9 cellular contexts compared by ENCODE assay signal in the genomic region with DNA sequence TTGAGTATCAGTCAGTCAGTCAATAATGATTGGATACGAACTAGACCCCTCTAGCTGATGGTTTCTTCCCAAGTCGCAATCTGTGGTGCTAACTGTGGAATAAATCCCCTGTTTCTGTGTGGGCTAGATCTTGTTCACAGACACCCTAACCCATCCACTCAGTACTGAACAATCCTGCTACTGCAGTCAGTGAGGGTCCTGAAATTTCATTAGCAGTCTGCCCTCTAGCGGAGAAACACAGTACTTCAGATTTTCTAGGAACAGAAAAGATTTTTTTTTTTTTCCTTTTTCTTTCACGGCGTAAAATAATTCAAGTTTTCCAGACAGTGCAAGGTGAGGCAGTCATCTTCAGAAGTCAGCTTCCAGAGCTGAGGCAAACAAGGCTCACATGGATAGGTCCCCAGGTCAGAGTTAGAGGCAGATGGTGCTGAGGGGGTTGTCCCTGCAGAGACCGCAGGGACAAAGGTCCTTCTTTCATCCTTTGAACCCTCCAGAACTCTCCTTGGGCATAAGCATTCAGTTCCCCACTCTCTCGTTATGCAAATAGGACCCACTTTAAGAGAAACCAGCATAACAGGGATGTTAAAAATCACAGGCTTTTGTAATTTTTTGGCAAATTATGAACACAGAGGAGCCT.
A peak's percentile ranks its signal among the peaks of the same experiment; 100 is the strongest.
DNase-seq lines count a peak whose midpoint lies in the region; ATAC-seq lines count a peak whose summit lies in the region.
"Had no signal": no experiment of that assay in that cellular context is flagged by ENCODE, and none has a peak within 500 bp of the region (broad histone marks: within the 10 kb centered on the region; RNA-seq: fewer than 3 reads in every experiment).

No MANE protein-coding gene starts in this region.

- no peaks in the 10 kb centered on the region for H3K9me3 Mint-ChIP-seq in activated naive CD4-positive, alpha-beta T cell treated with anti-CD3 and anti-CD28 coated beads, Interleukin-2, amount 50 U/mL, for 72 hours
- H3K9me3 Mint-ChIP-seq in activated naive CD8-positive, alpha-beta T cell treated with anti-CD3 and anti-CD28 coated beads, Interleukin-2, amount 50 U/mL, for 24 hours = no peaks in the 10 kb centered on the region
- H3K9me3 Mint-ChIP-seq in stimulated activated effector memory CD8-positive, alpha-beta T cell treated with anti-CD3 and anti-CD28 coated beads, Interleukin-12 subunit alpha, Interleukin-12 subunit beta, amount 100 ng/mL, for 72 hours = no peaks in the 10 kb centered on the region
- H3K9me3 Mint-ChIP-seq: dendritic cell treated with granulocyte-macrophage colony-stimulating factor and Interleukin-4, amounts not matched to agents 40 ng/mL and 50 ng/mL, for 4 days had no signal

- no peak overlapping the region for H3K4me3 Mint-ChIP-seq in activated naive CD8-positive, alpha-beta T cell treated with anti-CD3 and anti-CD28 coated beads, Interleukin-2, amount 50 U/mL, for 24 hours
- H3K4me3 Mint-ChIP-seq in stimulated activated effector memory CD8-positive, alpha-beta T cell treated with anti-CD3 and anti-CD28 coated beads, Interleukin-12 subunit alpha, Interleukin-12 subunit beta, amount 100 ng/mL, for 72 hours = no peak overlapping the region
- H3K4me3 Mint-ChIP-seq: dendritic cell treated with granulocyte-macrophage colony-stimulating factor and Interleukin-4, amounts not matched to agents 40 ng/mL and 50 ng/mL, for 4 days had no signal

- peak overlapping the region in 1 of 2 donors; percentile 41 for H3K27ac Mint-ChIP-seq in activated naive CD4-positive, alpha-beta T cell treated with anti-CD3 and anti-CD28 coated beads, Interleukin-2, amount 50 U/mL, for 72 hours
- H3K27ac Mint-ChIP-seq in activated naive CD8-positive, alpha-beta T cell treated with anti-CD3 and anti-CD28 coated beads, Interleukin-2, amount 50 U/mL, for 24 hours = no peak overlapping the region
- H3K27ac Mint-ChIP-seq in stimulated activated effector memory CD8-positive, alpha-beta T cell treated with anti-CD3 and anti-CD28 coated beads, Interleukin-12 subunit alpha, Interleukin-12 subunit beta, amount 100 ng/mL, for 72 hours = peak overlapping the region; percentile 51
- H3K27ac Mint-ChIP-seq: dendritic cell treated with granulocyte-macrophage colony-stimulating factor and Interleukin-4, amounts not matched to agents 40 ng/mL and 50 ng/mL, for 4 days had no signal

- ATAC-seq in activated naive CD4-positive, alpha-beta T cell treated with anti-CD3 and anti-CD28 coated beads, Interleukin-2, amount 50 U/mL, for 72 hours = peak; percentile 38 to 45
- ATAC-seq in activated naive CD8-positive, alpha-beta T cell treated with anti-CD3 and anti-CD28 coated beads, Interleukin-2, amount 50 U/mL, for 24 hours = peak; percentile 33
- ATAC-seq in stimulated activated effector memory CD8-positive, alpha-beta T cell treated with anti-CD3 and anti-CD28 coated beads, Interleukin-12 subunit alpha, Interleukin-12 subunit beta, amount 100 ng/mL, for 72 hours = peak; percentile 36

- H3K36me3 Mint-ChIP-seq in activated naive CD4-positive, alpha-beta T cell treated with anti-CD3 and anti-CD28 coated beads, Interleukin-2, amount 50 U/mL, for 72 hours = no peaks in the 10 kb centered on the region
- H3K36me3 Mint-ChIP-seq in activated naive CD8-positive, alpha-beta T cell treated with anti-CD3 and anti-CD28 coated beads, Interleukin-2, amount 50 U/mL, for 24 hours (ENCODE audit: low read depth) = peaks cover 3% of the 10 kb centered on the region
- peaks cover 6% of the 10 kb centered on the region for H3K36me3 Mint-ChIP-seq in stimulated activated effector memory CD8-positive, alpha-beta T cell treated with anti-CD3 and anti-CD28 coated beads, Interleukin-12 subunit alpha, Interleukin-12 subunit beta, amount 100 ng/mL, for 72 hours

- no peaks in the 10 kb centered on the region for H3K27me3 Mint-ChIP-seq in activated naive CD8-positive, alpha-beta T cell treated with anti-CD3 and anti-CD28 coated beads, Interleukin-2, amount 50 U/mL, for 24 hours

- DNase-seq in activated naive CD4-positive, alpha-beta T cell treated with anti-CD3 and anti-CD28 coated beads, Interleukin-2, amount 50 U/mL, for 72 hours (ENCODE audit: low spot score in 2 of 2) = peak in 1 of 2 donors; percentile 37
- DNase-seq in activated naive CD4-positive, alpha-beta T cell (lab: John Stamatoyannopoulos, UW) = no peak
- DNase-seq in LoVo (ENCODE audit: low spot score) = peak; percentile 28
- DNase-seq in activated naive CD8-positive, alpha-beta T cell treated with anti-CD3 and anti-CD28 coated beads, Interleukin-2, amount 50 U/mL, for 24 hours = no peak
- DNase-seq in hepatic stellate cell (ENCODE audit: low spot score) = peak; percentile 46
- no peak for DNase-seq in stimulated activated effector memory CD8-positive, alpha-beta T cell treated with anti-CD3 and anti-CD28 coated beads, Interleukin-12 subunit alpha, Interleukin-12 subunit beta, amount 100 ng/mL, for 72 hours (ENCODE audit: low spot score in 2 of 2)
- DNase-seq in GDM1 (lab: John Stamatoyannopoulos, UW) = no peak
- DNase-seq in stimulated activated CD4-positive, alpha-beta T cell treated with anti-CD3 and anti-CD28 coated beads, Interleukin-1b, Interleukin-23, amount 100 ng/mL, for 48 hours = no peak

- H3K4me1 Mint-ChIP-seq in activated naive CD8-positive, alpha-beta T cell treated with anti-CD3 and anti-CD28 coated beads, Interleukin-2, amount 50 U/mL, for 24 hours = peaks cover 7% of the 10 kb centered on the region
- peaks cover 15% of the 10 kb centered on the region for H3K4me1 Mint-ChIP-seq in stimulated activated effector memory CD8-positive, alpha-beta T cell treated with anti-CD3 and anti-CD28 coated beads, Interleukin-12 subunit alpha, Interleukin-12 subunit beta, amount 100 ng/mL, for 72 hours

Comparison
In these comparisons a context has a peak if more than half of its experiments do, and no peak if none do; other contexts are left out.
1. DNase-seq: peak in LoVo (single experiment) and hepatic stellate cell (single experiment); none in activated naive CD4-positive, alpha-beta T cell (0 of 4), activated naive CD8-positive, alpha-beta T cell treated with anti-CD3 and anti-CD28 coated beads, Interleukin-2, amount 50 U/mL, for 24 hours (single experiment), stimulated activated effector memory CD8-positive, alpha-beta T cell treated with anti-CD3 and anti-CD28 coated beads, Interleukin-12 subunit alpha, Interleukin-12 subunit beta, amount 100 ng/mL, for 72 hours (0 of 2), GDM1 (single experiment) and stimulated activated CD4-positive, alpha-beta T cell treated with anti-CD3 and anti-CD28 coated beads, Interleukin-1b, Interleukin-23, amount 100 ng/mL, for 48 hours (single experiment).
2. Peak in every context shown above with its lines, with median percentiles within 50 percentile points of each other: ATAC-seq.